14 cellular contexts compared by ENCODE assay signal in the genomic region with DNA sequence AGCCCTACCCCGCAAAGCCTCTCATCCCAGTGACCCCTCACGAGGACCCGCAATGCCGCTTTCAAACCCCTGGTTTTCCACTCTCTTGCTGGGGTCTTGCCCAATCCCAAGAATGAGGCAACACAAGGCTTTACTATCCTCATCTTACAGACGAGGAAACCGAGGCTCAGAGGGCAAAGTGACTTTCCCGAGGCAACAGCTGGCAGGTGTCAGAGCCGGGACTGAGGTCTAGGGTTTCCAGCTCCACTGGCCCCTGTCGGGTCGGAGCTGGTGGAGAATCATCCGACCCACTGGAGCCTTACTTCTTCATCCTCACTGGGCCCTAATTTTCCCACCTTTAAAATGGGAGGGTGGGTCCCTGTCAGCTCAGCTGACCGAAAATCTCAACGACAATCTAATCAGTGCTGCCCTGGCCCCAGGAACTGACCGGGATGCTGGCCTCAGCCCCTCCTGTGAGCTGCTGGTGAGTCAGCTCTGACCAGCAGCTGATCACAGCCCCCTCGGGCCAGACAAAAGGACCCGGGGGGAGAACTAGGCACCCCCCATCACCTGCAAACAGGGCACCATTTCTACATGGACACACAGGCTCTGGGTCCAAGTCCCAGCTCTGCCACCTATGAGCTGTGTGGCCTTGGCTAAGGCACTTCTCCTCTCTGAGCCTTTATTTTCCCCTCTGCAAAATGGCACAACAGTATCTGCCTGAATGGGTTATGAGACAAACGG.
DNase-seq lines count a peak whose midpoint lies in the region; ATAC-seq and TF ChIP-seq lines count a peak whose summit lies in the region.
"Had no signal": no experiment of that assay in that cellular context is flagged by ENCODE, and none has a peak within 500 bp of the region (broad histone marks: within the 10 kb centered on the region; RNA-seq: fewer than 3 reads in every experiment).

No MANE protein-coding gene starts in this region.

- no peak for TF ChIP-seq EP300 in gastroesophageal sphincter (IDR thresholded peaks at IDR 0.05)

- no peak overlapping the region for H3K9ac ChIP-seq in smooth muscle cell (ENCODE audit: low read depth)
- H3K9ac ChIP-seq: KMS-11 had no signal

- no peak for TF ChIP-seq POLR2A in gastroesophageal sphincter (IDR thresholded peaks at IDR 0.05)

- H3K9me3 ChIP-seq in gastroesophageal sphincter (no peaks in the 10 kb centered on the region), smooth muscle cell (replicated peaks; ENCODE audit: low read depth) (no peaks in the 10 kb centered on the region)

- H3K79me2 ChIP-seq in smooth muscle cell (ENCODE audit: low read depth) = peaks cover 100% of the 10 kb centered on the region

- ATAC-seq in activated T-helper 17 cell treated with anti-CD3 and anti-CD28 coated beads, Interleukin-2, amount 50 U/mL, for 72 hours (replicated peaks) = no peak
- ATAC-seq in gastroesophageal sphincter = no peak
- ATAC-seq in GM21619 (IDR thresholded peaks at IDR 0.05; ENCODE audit: unreplicated experiment) = no peak
- ATAC-seq: CD8-positive, alpha-beta T cell had no signal

- H3K4me2 ChIP-seq in smooth muscle cell = peak overlapping the region; percentile 13
- H3K4me2 ChIP-seq: KMS-11 had no signal

- no peaks in the 10 kb centered on the region for H3K4me1 Mint-ChIP-seq in activated T-helper 17 cell treated with anti-CD3 and anti-CD28 coated beads, Interleukin-2, amount 50 U/mL, for 72 hours
- H3K4me1 Mint-ChIP-seq in activated CD4-positive, alpha-beta T cell treated with anti-CD3 and anti-CD28 coated beads, Interleukin-2, amount 10 ng/mL, durations not matched to agents 7 days and 5 days = peaks cover 2% of the 10 kb centered on the region
- H3K4me1 Mint-ChIP-seq: activated B cell treated with CpG ODN at 0.5 μM for 24 hours had no signal

- no peaks in the 10 kb centered on the region for H3K27me3 Mint-ChIP-seq in activated T-helper 17 cell treated with anti-CD3 and anti-CD28 coated beads, Interleukin-2, amount 50 U/mL, for 72 hours
- no peaks in the 10 kb centered on the region for H3K27me3 Mint-ChIP-seq in activated CD4-positive, alpha-beta T cell treated with anti-CD3 and anti-CD28 coated beads, Interleukin-2, amount 10 ng/mL, durations not matched to agents 7 days and 5 days
- H3K27me3 Mint-ChIP-seq: activated B cell treated with CpG ODN at 0.5 μM for 24 hours had no signal

- CTCF ChIA-PET in activated CD4-positive, alpha-beta T cell treated with anti-CD3 and anti-CD28 coated beads, Interleukin-2, amount 10 ng/mL, durations not matched to agents 7 days and 5 days (lab: Charles Lee) = interaction anchor here (0.5 to 0.8 kb wide), 3 partner anchors 11 to 68 kb away, joined by 3 to 4 read pairs (median 3); no protein-coding TSS in a partner anchor

- no peaks in the 10 kb centered on the region for H3K36me3 Mint-ChIP-seq in activated T-helper 17 cell treated with anti-CD3 and anti-CD28 coated beads, Interleukin-2, amount 50 U/mL, for 72 hours (ENCODE audit: low read depth)
- H3K36me3 Mint-ChIP-seq in activated CD4-positive, alpha-beta T cell treated with anti-CD3 and anti-CD28 coated beads, Interleukin-2, amount 10 ng/mL, durations not matched to agents 7 days and 5 days (ENCODE audit: low read depth) = no peaks in the 10 kb centered on the region
- H3K36me3 Mint-ChIP-seq: CD8-positive, alpha-beta T cell had no signal

- H3K27ac Mint-ChIP-seq in activated T-helper 17 cell treated with anti-CD3 and anti-CD28 coated beads, Interleukin-2, amount 50 U/mL, for 72 hours = peak overlapping the region; percentile 43
- H3K27ac Mint-ChIP-seq in activated CD4-positive, alpha-beta T cell treated with anti-CD3 and anti-CD28 coated beads, Interleukin-2, amount 10 ng/mL, durations not matched to agents 7 days and 5 days = no peak overlapping the region
- H3K27ac Mint-ChIP-seq: activated B cell treated with CpG ODN at 0.5 μM for 24 hours; CD8-positive, alpha-beta T cell had no signal

- H3K27ac ChIP-seq in gastroesophageal sphincter (peak overlapping the region in 3 of 4 donors; percentile 10 to 77 (median 73)), smooth muscle cell (ENCODE audit: low read depth) (peak overlapping the region; percentile 67)
- H3K27ac ChIP-seq: KMS-11 had no signal

- H3K36me3 ChIP-seq in gastroesophageal sphincter (peaks cover 0 to 11% of the 10 kb centered on the region in 2 donors), smooth muscle cell (ENCODE audit: low read depth) (no peaks in the 10 kb centered on the region)

- H3K4me3 Mint-ChIP-seq in activated T-helper 17 cell treated with anti-CD3 and anti-CD28 coated beads, Interleukin-2, amount 50 U/mL, for 72 hours = no peak overlapping the region
- H3K4me3 Mint-ChIP-seq in activated CD4-positive, alpha-beta T cell treated with anti-CD3 and anti-CD28 coated beads, Interleukin-2, amount 10 ng/mL, durations not matched to agents 7 days and 5 days = no peak overlapping the region
- H3K4me3 Mint-ChIP-seq: activated B cell treated with CpG ODN at 0.5 μM for 24 hours; CD8-positive, alpha-beta T cell had no signal

- H3K4me1 ChIP-seq in gastroesophageal sphincter (peaks cover 0 to 100% (median 64%) of the 10 kb centered on the region in 3 donors), smooth muscle cell (ENCODE audit: low read depth) (peaks cover 17% of the 10 kb centered on the region)

- H3K27me3 ChIP-seq in gastroesophageal sphincter (no peaks in the 10 kb centered on the region), smooth muscle cell (ENCODE audit: low read depth) (no peaks in the 10 kb centered on the region)

- peaks cover 100% of the 10 kb centered on the region for H4K20me1 ChIP-seq in smooth muscle cell (ENCODE audit: low read depth)

- DNase-seq in ELR (ENCODE audit: low read depth) = peak; percentile 85
- no peak for DNase-seq in smooth muscle cell (lab: John Stamatoyannopoulos, UW; ENCODE audit: unreplicated experiment)
- DNase-seq in NCI-H2029 treated with DMSO at 0.1 percent for 48 hours (lab: John Stamatoyannopoulos, UW) = no peak
- DNase-seq in activated CD4-positive, alpha-beta T cell treated with anti-CD3 and anti-CD28 coated beads, Interleukin-2, amount 10 ng/mL, durations not matched to agents 7 days and 5 days = no peak
- DNase-seq in activated CD4-positive, alpha-beta T cell treated with anti-CD3 and anti-CD28 coated beads, Interleukin-2, amount 50 U/mL, for 48 hours = no peak
- DNase-seq: activated B cell treated with CpG ODN at 0.5 μM for 24 hours, GOT3, NCI-H446 had no signal

- TF ChIP-seq CTCF in gastroesophageal sphincter (IDR thresholded peaks at IDR 0.05) = no peak
- TF ChIP-seq CTCF in smooth muscle cell (IDR thresholded peaks at IDR 0.05; ENCODE audit: borderline replicate concordance, insufficient read depth, poor library complexity, severe bottlenecking) = no peak

- no peaks in the 10 kb centered on the region for H3K9me3 Mint-ChIP-seq in activated T-helper 17 cell treated with anti-CD3 and anti-CD28 coated beads, Interleukin-2, amount 50 U/mL, for 72 hours
- no peaks in the 10 kb centered on the region for H3K9me3 Mint-ChIP-seq in activated CD4-positive, alpha-beta T cell treated with anti-CD3 and anti-CD28 coated beads, Interleukin-2, amount 10 ng/mL, durations not matched to agents 7 days and 5 days
- H3K9me3 Mint-ChIP-seq: activated B cell treated with CpG ODN at 0.5 μM for 24 hours; CD8-positive, alpha-beta T cell had no signal

- POLR2A ChIA-PET in activated CD4-positive, alpha-beta T cell treated with anti-CD3 and anti-CD28 coated beads, Interleukin-2, amount 10 ng/mL, durations not matched to agents 7 days and 5 days (lab: Charles Lee) = interaction anchor here (0.5 kb wide), 1 partner anchor 29 kb away, joined by 3 read pairs; no protein-coding TSS in a partner anchor

- no peak overlapping the region for H2AFZ ChIP-seq in smooth muscle cell (ENCODE audit: low read depth)

- 59% methylated on average over 11 of the region's 17 CpGs; no CpG with 5 or more reads in 1 of the 2 donors for WGBS in gastroesophageal sphincter (ENCODE audit: low coverage in 1 of 2), 2 donors
- WGBS in smooth muscle cell (ENCODE audit: low lambda C conversion rate) = 74% methylated on average over 17 of the region's 17 CpGs

- H3K4me3 ChIP-seq in gastroesophageal sphincter (no peak overlapping the region), smooth muscle cell (no peak overlapping the region)
- H3K4me3 ChIP-seq: lung had no signal

- no peaks in the 10 kb centered on the region for H3F3A ChIP-seq in smooth muscle cell (ENCODE audit: low read depth)
